In the genomic region with DNA sequence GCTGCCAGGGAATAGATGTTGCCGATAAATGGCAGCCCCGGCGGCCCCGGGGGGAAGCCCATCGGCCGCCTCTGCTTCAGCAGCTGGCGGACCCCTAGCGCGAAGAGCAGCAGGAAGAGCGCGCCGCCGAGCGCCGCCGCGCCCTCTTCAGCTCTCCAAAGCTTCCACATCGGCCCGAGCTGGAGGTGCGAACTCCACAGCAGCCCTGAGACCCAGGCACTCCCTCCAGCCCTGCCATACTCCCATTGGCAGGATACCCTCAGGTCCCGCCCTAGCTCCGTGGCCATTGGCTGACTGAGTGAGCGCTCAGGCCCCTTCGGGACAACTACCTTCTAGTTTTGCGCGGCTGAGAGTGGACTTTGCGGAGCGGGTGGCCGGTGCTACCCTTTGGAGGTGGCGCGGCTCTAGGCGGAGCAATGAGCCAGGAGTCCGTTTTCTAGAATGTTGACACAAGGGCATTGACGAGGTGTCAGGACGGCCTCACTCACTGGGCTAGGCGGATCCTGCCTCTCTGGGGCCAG, we compare ENCODE assay signal across 8 cellular contexts. TPM values are rescaled to one million over a fixed set of nuclear protein-coding genes. Genes with fewer than 3 reads are reported as not detected.
A peak's percentile ranks its signal among the peaks of the same experiment; 100 is the strongest.
DNase-seq lines count a peak whose midpoint lies in the region; ATAC-seq, FAIRE-seq and TF ChIP-seq lines count a peak whose summit lies in the region.

A gene with protein sequence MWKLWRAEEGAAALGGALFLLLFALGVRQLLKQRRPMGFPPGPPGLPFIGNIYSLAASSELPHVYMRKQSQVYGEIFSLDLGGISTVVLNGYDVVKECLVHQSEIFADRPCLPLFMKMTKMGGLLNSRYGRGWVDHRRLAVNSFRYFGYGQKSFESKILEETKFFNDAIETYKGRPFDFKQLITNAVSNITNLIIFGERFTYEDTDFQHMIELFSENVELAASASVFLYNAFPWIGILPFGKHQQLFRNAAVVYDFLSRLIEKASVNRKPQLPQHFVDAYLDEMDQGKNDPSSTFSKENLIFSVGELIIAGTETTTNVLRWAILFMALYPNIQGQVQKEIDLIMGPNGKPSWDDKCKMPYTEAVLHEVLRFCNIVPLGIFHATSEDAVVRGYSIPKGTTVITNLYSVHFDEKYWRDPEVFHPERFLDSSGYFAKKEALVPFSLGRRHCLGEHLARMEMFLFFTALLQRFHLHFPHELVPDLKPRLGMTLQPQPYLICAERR (minus strand): TSS at position 196 of the 521 bp plus-strand sequence. CDS start 26 bp downstream, at position 170.

- peak within 1 kb of the TSS; percentile 85 for H3K4me3 ChIP-seq in AG10803 (ENCODE audit: low read length)
- H3K4me3 ChIP-seq in kidney (ENCODE audit: low read length in 2 of 2) = peak within 1 kb of the TSS; percentile 89

- peak; percentile 33 for FAIRE-seq in kidney (lab: Jason Lieb, UNC)

- H3K9ac ChIP-seq in kidney (ENCODE audit: low read length in 2 of 2) = peak within 1 kb of the TSS; percentile 66 to 77

- TF ChIP-seq POLR2A in GM19099 (IDR thresholded peaks at IDR 0.05; ENCODE audit: extremely low read depth, insufficient read length, low read depth) = peak; percentile 37

- ATAC-seq in HG03378 (IDR thresholded peaks at IDR 0.05; ENCODE audit: unreplicated experiment) = peak; percentile 92

- intact Hi-C loops in kidney (cut with DNase I) = no loop called here

- no peaks in the 10 kb centered on the region for H3K9me3 ChIP-seq in kidney (ENCODE audit: control insufficient read depth in 1 of 2, low read length in 2 of 2)

- no peaks in the 10 kb centered on the region for H3K36me3 ChIP-seq in kidney (ENCODE audit: control insufficient read depth in 1 of 2, insufficient read depth in 2 of 2, low read length in 2 of 2)

- DNase-seq in AG10803 (ENCODE audit: low read depth) (peak; percentile 97), NCI-H446 treated with DMSO at 0.1 percent for 48 hours (lab: John Stamatoyannopoulos, UW) (peak; percentile 96), cerebellar nuclear complex (lab: John Stamatoyannopoulos, UW) (peak; percentile 66 to 92), kidney (peak; percentile 97)
- peak; percentile 85 for DNase-seq in activated CD4-positive, CD25-positive, alpha-beta regulatory T cell treated with anti-CD3 and anti-CD28 coated beads, Interleukin-2, amount 50 U/mL, for 72 hours
- peak; percentile 92 for DNase-seq in stimulated activated CD4-positive, alpha-beta T cell treated with anti-CD3 and anti-CD28 coated beads, Interleukin-15, amount 100 ng/mL, for 24 hours

- no peaks in the 10 kb centered on the region for H3K4me1 ChIP-seq in kidney (ENCODE audit: control insufficient read depth in 1 of 2, insufficient read depth in 1 of 2, low read depth in 1 of 2, low read length in 2 of 2)

- TF ChIP-seq CTCF in AG10803 (conservative IDR thresholded peaks at IDR 0.05; ENCODE audit: low read length) (no peak), kidney (IDR thresholded peaks at IDR 0.05; ENCODE audit: borderline replicate concordance, extremely low read depth, insufficient read depth) (no peak)

- H3K27ac ChIP-seq in kidney (ENCODE audit: low read depth in 2 of 2, low read length in 2 of 2) = peak within 1 kb of the TSS; percentile 78 to 86

RNA-seq across cellular contexts. Expression of the gene that starts here (rescaled TPM):
- 11.6 TPM for total RNA-seq in kidney
- polyA plus RNA-seq in kidney (ENCODE audit: insufficient read depth, low read depth, low replicate concordance) = 18.5 TPM

Comparison
In these comparisons a context has a peak if more than half of its experiments do, and no peak if none do; other contexts are left out.
1. Peak in every context shown above with its lines: DNase-seq, ATAC-seq, H3K4me3 ChIP-seq and H3K27ac ChIP-seq.